ENCODE assay signal across 15 cellular contexts in the genomic region with DNA sequence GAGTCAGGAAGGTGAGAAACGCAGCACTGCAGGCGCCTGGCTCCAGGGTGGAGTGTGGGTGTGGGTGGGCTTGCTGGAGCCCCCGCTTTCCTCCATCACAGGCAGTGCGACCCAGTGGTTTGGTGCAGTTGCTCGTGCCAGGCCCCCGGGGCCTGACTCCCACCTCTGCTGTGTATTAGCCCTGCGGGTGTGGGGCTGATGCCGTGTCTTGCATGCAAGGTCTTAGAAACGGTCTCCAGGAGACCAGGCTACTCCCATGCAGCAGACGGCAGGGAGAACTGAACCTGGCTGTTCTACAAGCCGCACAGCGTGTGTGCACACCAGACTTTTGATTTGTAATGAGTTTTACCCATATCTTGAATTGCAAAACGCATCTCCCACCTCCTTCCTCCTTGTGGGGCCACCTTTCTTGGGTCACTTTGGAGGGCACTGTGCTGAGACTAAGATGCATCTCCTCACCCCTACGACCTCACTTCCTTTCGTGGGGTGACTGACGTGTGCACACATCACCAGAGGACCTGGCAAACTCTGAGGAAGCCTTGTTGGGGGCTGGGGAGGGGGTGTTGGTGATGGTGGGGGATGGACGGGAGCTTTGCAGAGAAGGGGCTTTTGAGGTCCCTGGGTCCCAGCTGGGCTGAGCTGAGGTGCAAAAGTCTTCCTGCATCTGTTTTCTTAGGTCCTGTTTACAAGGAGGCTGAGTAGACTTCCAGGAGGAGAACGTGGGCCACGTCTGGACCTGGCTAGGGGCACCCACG.
A peak's percentile ranks its signal among the peaks of the same experiment; 100 is the strongest.
DNase-seq lines count a peak whose midpoint lies in the region; ATAC-seq and TF ChIP-seq lines count a peak whose summit lies in the region.
"Had no signal": no experiment of that assay in that cellular context is flagged by ENCODE, and none has a peak within 500 bp of the region (broad histone marks: within the 10 kb centered on the region; RNA-seq: fewer than 3 reads in every experiment).

No MANE protein-coding gene starts in this region.

- H3K4me1 Mint-ChIP-seq in T-helper 2 cell treated with Interferon-gamma antibody and Interleukin-4, amounts not matched to agents 5 μg/mL and 100 μg/mL, for 36 hours (ENCODE audit: low read depth): peaks cover 13% of the 10 kb centered on the region
- H3K4me1 Mint-ChIP-seq in effector memory CD8-positive, alpha-beta T cell (ENCODE audit: low read depth in 2 of 2): peaks cover 7 to 15% of the 10 kb centered on the region in 2 donors

- no peak for TF ChIP-seq CTCF in DND-41 (IDR thresholded peaks at IDR 0.05; ENCODE audit: borderline replicate concordance, extremely low read depth, low read length, poor library complexity, severe bottlenecking)
- no peak for TF ChIP-seq CTCF in foreskin fibroblast (IDR thresholded peaks at IDR 0.05; ENCODE audit: low read depth, low read length)

- no peak overlapping the region for H4K8ac ChIP-seq in neuronal stem cell (ENCODE audit: low read depth, low read length)

- peak overlapping the region; percentile 62 for H3K18ac ChIP-seq in neuronal stem cell (ENCODE audit: low read length)

- H3K4me3 ChIP-seq in DND-41 (ENCODE audit: low read depth in 1 of 2, low read length in 2 of 2) (no peak overlapping the region), neuronal stem cell (ENCODE audit: low read length in 2 of 2) (no peak overlapping the region), foreskin fibroblast (ENCODE audit: low read depth in 1 of 2, low read length in 2 of 2) (no peak overlapping the region)
- H3K4me3 ChIP-seq: HAP-1 had no signal

- H2AK5ac ChIP-seq in neuronal stem cell (ENCODE audit: low read depth, low read length): peak overlapping the region; percentile 79

- no peaks in the 10 kb centered on the region for H3K36me3 Mint-ChIP-seq in T-helper 2 cell treated with Interferon-gamma antibody and Interleukin-4, amounts not matched to agents 5 μg/mL and 100 μg/mL, for 36 hours (ENCODE audit: low read depth)
- no peaks in the 10 kb centered on the region for H3K36me3 Mint-ChIP-seq in effector memory CD8-positive, alpha-beta T cell (ENCODE audit: insufficient read depth)
- H3K36me3 Mint-ChIP-seq: CD8-positive, alpha-beta memory T cell had no signal

- H3K4me2 ChIP-seq in DND-41 (ENCODE audit: insufficient read depth, low read length): no peak overlapping the region
- no peak overlapping the region for H3K4me2 ChIP-seq in neuronal stem cell (ENCODE audit: insufficient read depth, low read length, poor library complexity, severe bottlenecking)

- WGBS in neuronal stem cell (ENCODE audit: extremely low coverage in 2 of 2, insufficient read length in 2 of 2, insufficient replicate concordance in 1 of 2), 2 donors: no CpG with 5 or more reads among the region's 20 CpGs

- no peak overlapping the region for H3K14ac ChIP-seq in neuronal stem cell (ENCODE audit: low read length)

- H3K9me3 Mint-ChIP-seq in T-helper 2 cell treated with Interferon-gamma antibody and Interleukin-4, amounts not matched to agents 5 μg/mL and 100 μg/mL, for 36 hours: peaks cover 7% of the 10 kb centered on the region
- H3K9me3 Mint-ChIP-seq in effector memory CD8-positive, alpha-beta T cell: peaks cover 3 to 8% of the 10 kb centered on the region in 2 donors
- H3K9me3 Mint-ChIP-seq: CD8-positive, alpha-beta memory T cell had no signal

- peak overlapping the region; percentile 51 for H2BK15ac ChIP-seq in neuronal stem cell (ENCODE audit: low read length)

- H3K27ac ChIP-seq in DND-41 (ENCODE audit: low read length) (no peak overlapping the region), neuronal stem cell (replicated peaks; ENCODE audit: low read length) (no peak overlapping the region)

- DNase-seq in T-helper 2 cell treated with Interferon-gamma antibody and Interleukin-4, amounts not matched to agents 5 μg/mL and 100 μg/mL, for 36 hours (ENCODE audit: low spot score): no peak
- no peak for DNase-seq in T-helper 2 cell
- DNase-seq in DND-41: peak; percentile 31
- DNase-seq in effector memory CD8-positive, alpha-beta T cell: no peak
- no peak for DNase-seq in neuronal stem cell (ENCODE audit: low spot score)
- DNase-seq in foreskin fibroblast: no peak
- no peak for DNase-seq in sciatic nerve (ENCODE audit: low spot score)
- no peak for DNase-seq in activated CD4-positive, CD25-positive, alpha-beta regulatory T cell (lab: John Stamatoyannopoulos, UW)
- DNase-seq: 8988T, DMS79 treated with DMSO at 0.1 percent for 48 hours, NCI-H2081 treated with DMSO at 0.1 percent for 48 hours, NCI-H510A, NCI-H774 had no signal

- no peak overlapping the region for H3K4me3 Mint-ChIP-seq in T-helper 2 cell treated with Interferon-gamma antibody and Interleukin-4, amounts not matched to agents 5 μg/mL and 100 μg/mL, for 36 hours
- no peak overlapping the region for H3K4me3 Mint-ChIP-seq in effector memory CD8-positive, alpha-beta T cell
- H3K4me3 Mint-ChIP-seq: CD8-positive, alpha-beta memory T cell had no signal

- H3K4me1 ChIP-seq in DND-41 (ENCODE audit: insufficient read depth, low read length) (peaks cover 28% of the 10 kb centered on the region), neuronal stem cell (ENCODE audit: control insufficient read depth in 2 of 2, insufficient read depth in 1 of 2, low read depth in 1 of 2, low read length in 2 of 2) (peaks cover 0 to 9% of the 10 kb centered on the region in 2 donors)
- H3K4me1 ChIP-seq: HAP-1 had no signal

- no peak overlapping the region for H3K9ac ChIP-seq in DND-41 (ENCODE audit: low read depth, low read length)
- no peak overlapping the region for H3K9ac ChIP-seq in neuronal stem cell (ENCODE audit: low read depth, low read length, poor library complexity)

- H2BK5ac ChIP-seq in neuronal stem cell (ENCODE audit: low read length): no peak overlapping the region

- peaks cover 20% of the 10 kb centered on the region for H3K27me3 Mint-ChIP-seq in T-helper 2 cell treated with Interferon-gamma antibody and Interleukin-4, amounts not matched to agents 5 μg/mL and 100 μg/mL, for 36 hours (ENCODE audit: low read depth)
- peaks cover 0 to 6% of the 10 kb centered on the region in 2 donors for H3K27me3 Mint-ChIP-seq in effector memory CD8-positive, alpha-beta T cell

- ATAC-seq in DND-41 (ENCODE audit: insufficient read depth, low read depth): peak; percentile 53; the same call in 2 of the 3 replicates
- ATAC-seq in effector memory CD8-positive, alpha-beta T cell (replicated peaks): no peak
- no peak for ATAC-seq in sciatic nerve

- H3K27ac Mint-ChIP-seq in T-helper 2 cell treated with Interferon-gamma antibody and Interleukin-4, amounts not matched to agents 5 μg/mL and 100 μg/mL, for 36 hours: peak overlapping the region; percentile 61
- H3K27ac Mint-ChIP-seq in effector memory CD8-positive, alpha-beta T cell: peak overlapping the region; percentile 25 to 45

- H2AFZ ChIP-seq in DND-41 (ENCODE audit: low read depth, low read length) (no peak overlapping the region), neuronal stem cell (ENCODE audit: low read length) (no peak overlapping the region)

- no peaks in the 10 kb centered on the region for H3K36me3 ChIP-seq in DND-41 (ENCODE audit: insufficient read depth, low read length)
- H3K36me3 ChIP-seq in neuronal stem cell (replicated peaks in 1 of 2; ENCODE audit: control insufficient read depth in 2 of 2, insufficient read depth in 2 of 2, low read length in 2 of 2): no peaks in the 10 kb centered on the region
- H3K36me3 ChIP-seq: HAP-1 had no signal

- H3K23ac ChIP-seq in neuronal stem cell (ENCODE audit: low read depth, low read length, poor library complexity): no peak overlapping the region

- no peaks in the 10 kb centered on the region for H4K20me1 ChIP-seq in DND-41 (ENCODE audit: insufficient read depth, low read length)

- no peak overlapping the region for H3K4ac ChIP-seq in neuronal stem cell (ENCODE audit: low read length)

- intact Hi-C loops in sciatic nerve (cut with DNase I): no loop called here

- H3K27me3 ChIP-seq in DND-41 (ENCODE audit: insufficient read depth, low read length, poor library complexity): no peaks in the 10 kb centered on the region
- H3K27me3 ChIP-seq in neuronal stem cell (ENCODE audit: control insufficient read depth in 3 of 3, insufficient read depth in 3 of 3, low read depth in 1 of 3, low read length in 3 of 3): peaks cover 0 to 5% (median 2%) of the 10 kb centered on the region in 3 experiments

- H2BK12ac ChIP-seq in neuronal stem cell (ENCODE audit: low read length): no peak overlapping the region

- no peaks in the 10 kb centered on the region for H3K79me2 ChIP-seq in DND-41 (ENCODE audit: insufficient read depth, low read length)

- H3K79me1 ChIP-seq in neuronal stem cell (ENCODE audit: low read depth, low read length): no peaks in the 10 kb centered on the region

- no peak overlapping the region for H2BK120ac ChIP-seq in neuronal stem cell (ENCODE audit: low read depth, low read length)

- H3K9me3 ChIP-seq in DND-41 (ENCODE audit: insufficient read depth, low read length, severe bottlenecking) (no peaks in the 10 kb centered on the region), neuronal stem cell (replicated peaks in 1 of 2; ENCODE audit: control insufficient read depth in 2 of 2, insufficient read depth in 1 of 2, low read depth in 1 of 2, low read length in 2 of 2) (peaks cover 0 to 8% of the 10 kb centered on the region in 2 donors)
- H3K9me3 ChIP-seq: HAP-1 had no signal

- no peak overlapping the region for H4K91ac ChIP-seq in neuronal stem cell (ENCODE audit: low read depth, low read length, poor library complexity)
